In genomic region chr17:56819431-56820145, GRCh38 we compare ENCODE assay signal across 8 cellular contexts. TPM values are rescaled to one million over a fixed set of nuclear protein-coding genes. Genes with fewer than 3 reads are reported as not detected.
DNase-seq lines count a peak whose midpoint lies in the region; ATAC-seq and TF ChIP-seq lines count a peak whose summit lies in the region.

No MANE protein-coding gene starts in this region.

- H3K4me3 ChIP-seq in BJ (ENCODE audit: low read depth, low read length), result no peak overlapping the region

- ATAC-seq in GM19372 (IDR thresholded peaks at IDR 0.05; ENCODE audit: low read depth, unreplicated experiment), result peak; percentile 75
- ATAC-seq in naive B cell (ENCODE audit: low read depth in 2 of 2), result peak; percentile 63 to 89
- ATAC-seq in stimulated activated naive B cell treated with anti-CD40 and anti-IgM and Interleukin-4, amounts not matched to agents 10 μg/mL and 1 μg/mL and 100 μg/mL, for 72 hours (replicated peaks), result peak; percentile 88 to 94

- H3K36me3 Mint-ChIP-seq in endothelial cell (ENCODE audit: low read depth, unreplicated experiment) (no peaks in the 10 kb centered on the region), naive B cell (peaks cover 5 to 7% of the 10 kb centered on the region in 2 donors)
- peaks cover 5 to 16% of the 10 kb centered on the region in 2 donors for H3K36me3 Mint-ChIP-seq in stimulated activated naive B cell treated with anti-CD40 and anti-IgM and Interleukin-4, amounts not matched to agents 10 μg/mL and 1 μg/mL and 100 μg/mL, for 72 hours

- H3K4me1 Mint-ChIP-seq in endothelial cell (ENCODE audit: unreplicated experiment) (peaks cover 6% of the 10 kb centered on the region), naive B cell (peaks cover 0 to 11% (median 6%) of the 10 kb centered on the region in 3 donors)
- peaks cover 4 to 12% of the 10 kb centered on the region in 2 donors for H3K4me1 Mint-ChIP-seq in stimulated activated naive B cell treated with anti-CD40 and anti-IgM and Interleukin-4, amounts not matched to agents 10 μg/mL and 1 μg/mL and 100 μg/mL, for 72 hours

- POLR2A ChIA-PET in BJ (lab: Charles Lee), result no interaction called here

- H3K27me3 Mint-ChIP-seq in endothelial cell (ENCODE audit: unreplicated experiment) (no peaks in the 10 kb centered on the region), naive B cell (no peaks in the 10 kb centered on the region)
- H3K27me3 Mint-ChIP-seq in stimulated activated naive B cell treated with anti-CD40 and anti-IgM and Interleukin-4, amounts not matched to agents 10 μg/mL and 1 μg/mL and 100 μg/mL, for 72 hours, result no peaks in the 10 kb centered on the region

- CTCF ChIA-PET in BJ (lab: Yijun Ruan, JAX), result interaction anchor here (0.5 to 9.3 kb wide), 32 partner anchors 8 to 191 kb away, joined by 3 to 105 read pairs (median 4); partner anchors contain the start of genes C17orf67, COIL, DGKE and TRIM25

- H3K27ac Mint-ChIP-seq in endothelial cell (ENCODE audit: unreplicated experiment) (no peak overlapping the region), naive B cell (peak overlapping the region in 1 of 6 donors; percentile 6)
- H3K27ac Mint-ChIP-seq in stimulated activated naive B cell treated with anti-CD40 and anti-IgM and Interleukin-4, amounts not matched to agents 10 μg/mL and 1 μg/mL and 100 μg/mL, for 72 hours, result no peak overlapping the region

- H3K27me3 ChIP-seq in BJ (ENCODE audit: control insufficient read depth, insufficient read depth, low read length), result no peaks in the 10 kb centered on the region

- H3K36me3 ChIP-seq in BJ (ENCODE audit: control insufficient read depth, insufficient read depth, low read length), result no peaks in the 10 kb centered on the region

- TF ChIP-seq CTCF in BJ (IDR thresholded peaks at IDR 0.05; ENCODE audit: insufficient read depth, low read depth, low read length), result peak; percentile 77
- peak; percentile 91 for TF ChIP-seq CTCF in endothelial cell (IDR thresholded peaks at IDR 0.05; ENCODE audit: unreplicated experiment)

- DNase-seq in BJ (ENCODE audit: low read depth) (peak; percentile 10), HT-29 (ENCODE audit: low spot score) (peak; percentile 94), NOMO-1 treated with dmso at 0.1 percent for 144 hours (lab: John Stamatoyannopoulos, UW; ENCODE audit: unreplicated experiment) (peak; percentile 66), endothelial cell (ENCODE audit: low spot score) (peak; percentile 83), naive B cell (peak; percentile 63)
- peak; percentile 42 for DNase-seq in activated CD8-positive, alpha-beta memory T cell treated with anti-CD3 and anti-CD28 coated beads for 4 hours (ENCODE audit: low read depth in 2 of 2)
- peak; percentile 59 for DNase-seq in stimulated activated naive B cell treated with anti-CD40 and anti-IgM and Interleukin-4, amounts not matched to agents 10 μg/mL and 1 μg/mL and 100 μg/mL, for 72 hours

- no peaks in the 10 kb centered on the region for H3K9me3 Mint-ChIP-seq in endothelial cell (ENCODE audit: unreplicated experiment)
- no peaks in the 10 kb centered on the region for H3K9me3 Mint-ChIP-seq in naive B cell
- no peaks in the 10 kb centered on the region for H3K9me3 Mint-ChIP-seq in stimulated activated naive B cell treated with anti-CD40 and anti-IgM and Interleukin-4, amounts not matched to agents 10 μg/mL and 1 μg/mL and 100 μg/mL, for 72 hours

- H3K4me3 Mint-ChIP-seq in endothelial cell (ENCODE audit: unreplicated experiment) (no peak overlapping the region), naive B cell (no peak overlapping the region)
- peak overlapping the region; percentile 23 to 38 for H3K4me3 Mint-ChIP-seq in stimulated activated naive B cell treated with anti-CD40 and anti-IgM and Interleukin-4, amounts not matched to agents 10 μg/mL and 1 μg/mL and 100 μg/mL, for 72 hours

RNA-seq across cellular contexts. Expression of gene C17orf67, which starts 14.1 kb away (rescaled TPM):
- polyA plus RNA-seq in BJ (2011; rRNA removed) (0.49 and 0.50 TPM in 2 replicates), naive B cell (ENCODE audit: low read depth in 6 of 6) (1 to 10 TPM in 5 of 6 donors, under 1 TPM in 1; 0.15 to 2.4 (median 1.4) TPM)
- 0.10 and 0.52 TPM in 2 replicates for polyA minus RNA-seq in BJ (2011; rRNA and poly(A)+ RNA removed)
- 0.81 and 1.7 TPM in 2 replicates for total RNA-seq in HT-29 (2014; rRNA removed; shearing (Covaris generic))
- total RNA-seq in endothelial cell (ENCODE audit: unreplicated experiment), result 1.7 TPM

RNA-seq across cellular contexts. Expression of gene DGKE, which starts 14.4 kb away (rescaled TPM):
- polyA plus RNA-seq in BJ (2011; rRNA removed), result 1.9 and 2.1 TPM in 2 replicates
- 1.5 and 1.6 TPM in 2 replicates for polyA minus RNA-seq in BJ (2011; rRNA and poly(A)+ RNA removed)
- 4.4 and 10.2 TPM in 2 replicates for total RNA-seq in HT-29 (2014; rRNA removed; shearing (Covaris generic))
- total RNA-seq in endothelial cell (ENCODE audit: unreplicated experiment), result 3.3 TPM
- 1 to 10 TPM; 1.3 to 4.1 (median 3.3) TPM for polyA plus RNA-seq in naive B cell (ENCODE audit: low read depth in 6 of 6)

Comparison
In these comparisons a context has a peak if more than half of its experiments do, and no peak if none do; other contexts are left out.
1. DNase-seq: peak in every context shown above with its lines; median percentile 94 in HT-29; 83 in endothelial cell; 66 in NOMO-1 treated with dmso at 0.1 percent for 144 hours; 63 in naive B cell; 59 in stimulated activated naive B cell treated with anti-CD40 and anti-IgM and Interleukin-4, amounts not matched to agents 10 μg/mL and 1 μg/mL and 100 μg/mL, for 72 hours; 42 in activated CD8-positive, alpha-beta memory T cell treated with anti-CD3 and anti-CD28 coated beads for 4 hours; 10 in BJ.
2. H3K4me3 Mint-ChIP-seq: peak in stimulated activated naive B cell treated with anti-CD40 and anti-IgM and Interleukin-4, amounts not matched to agents 10 μg/mL and 1 μg/mL and 100 μg/mL, for 72 hours (2 of 2); none in endothelial cell (single experiment) and naive B cell (0 of 8).
3. Peak in every context shown above with its lines, with median percentiles within 50 percentile points of each other: ATAC-seq.